8 cellular contexts compared by ENCODE assay signal in the genomic region with DNA sequence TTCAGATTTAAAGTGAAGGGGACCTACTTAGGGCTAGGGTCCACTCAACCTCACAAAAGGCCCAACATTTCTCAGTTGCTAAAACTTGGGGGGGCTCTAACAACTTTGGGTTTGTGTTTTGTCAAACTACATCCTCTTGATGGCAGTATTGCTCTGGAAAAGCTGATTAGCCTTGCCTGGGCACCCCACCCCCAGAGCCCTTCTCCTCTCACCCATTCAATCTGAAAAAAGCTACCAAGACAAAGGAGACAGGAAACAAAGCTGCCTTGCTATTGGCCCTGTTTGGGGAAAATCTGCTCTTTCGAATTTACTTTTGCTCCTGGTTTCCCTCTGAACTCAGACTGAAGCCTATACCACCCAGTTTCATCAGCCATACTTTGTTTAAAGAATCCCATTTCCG.
DNase-seq lines count a peak whose midpoint lies in the region; ATAC-seq and TF ChIP-seq lines count a peak whose summit lies in the region.

No MANE protein-coding gene starts in this region.

- no peaks in the 10 kb centered on the region for H3K27me3 ChIP-seq in left ventricle myocardium inferior (ENCODE audit: low read depth)

- no peak overlapping the region for H3K4me3 ChIP-seq in left ventricle myocardium inferior

- peak overlapping the region; percentile 67 for H3K4me3 Mint-ChIP-seq in activated naive CD4-positive, alpha-beta T cell treated with anti-CD3 and anti-CD28 coated beads, Interleukin-2, amount 10 ng/mL, durations not matched to agents 7 days and 5 days

- no peaks in the 10 kb centered on the region for H3K9me3 Mint-ChIP-seq in activated naive CD4-positive, alpha-beta T cell treated with anti-CD3 and anti-CD28 coated beads, Interleukin-2, amount 10 ng/mL, durations not matched to agents 7 days and 5 days

- H3K4me1 Mint-ChIP-seq in activated naive CD4-positive, alpha-beta T cell treated with anti-CD3 and anti-CD28 coated beads, Interleukin-2, amount 10 ng/mL, durations not matched to agents 7 days and 5 days = peaks cover 52% of the 10 kb centered on the region

- TF ChIP-seq CTCF in left ventricle myocardium inferior (IDR thresholded peaks at IDR 0.05; ENCODE audit: borderline replicate concordance) = no peak

- TF ChIP-seq POLR2A in GM18505 (IDR thresholded peaks at IDR 0.05; ENCODE audit: borderline replicate concordance, extremely low read depth, insufficient read depth, insufficient read length) = no peak

- H3K27ac ChIP-seq in left ventricle myocardium inferior (replicated peaks) = no peak overlapping the region

- H3K9me3 ChIP-seq in left ventricle myocardium inferior (replicated peaks) = no peaks in the 10 kb centered on the region

- peak overlapping the region; percentile 81 for H3K27ac Mint-ChIP-seq in activated naive CD4-positive, alpha-beta T cell treated with anti-CD3 and anti-CD28 coated beads, Interleukin-2, amount 10 ng/mL, durations not matched to agents 7 days and 5 days

- CTCF ChIA-PET in activated naive CD4-positive, alpha-beta T cell treated with anti-CD3 and anti-CD28 coated beads, Interleukin-2, amount 10 ng/mL, durations not matched to agents 7 days and 5 days (lab: Charles Lee) = interaction anchor here (0.8 to 3.6 kb wide), 15 partner anchors 9 to 1842 kb away, joined by 3 to 26 read pairs (median 4); no protein-coding TSS in a partner anchor

- no peaks in the 10 kb centered on the region for H3K4me1 ChIP-seq in left ventricle myocardium inferior

- ATAC-seq in GM18505 (IDR thresholded peaks at IDR 0.05; ENCODE audit: unreplicated experiment) (peak; percentile 47), HG02870 (IDR thresholded peaks at IDR 0.05; ENCODE audit: unreplicated experiment) (peak; percentile 81)

- H3K36me3 Mint-ChIP-seq in activated naive CD4-positive, alpha-beta T cell treated with anti-CD3 and anti-CD28 coated beads, Interleukin-2, amount 10 ng/mL, durations not matched to agents 7 days and 5 days = peaks cover 4% of the 10 kb centered on the region

- intact Hi-C loops in left ventricle myocardium inferior (cut with micrococcal nuclease) = no loop called here

- H3K36me3 ChIP-seq in left ventricle myocardium inferior = no peaks in the 10 kb centered on the region

- H3K27me3 Mint-ChIP-seq in activated naive CD4-positive, alpha-beta T cell treated with anti-CD3 and anti-CD28 coated beads, Interleukin-2, amount 10 ng/mL, durations not matched to agents 7 days and 5 days = no peaks in the 10 kb centered on the region

- DNase-seq in AML-193 (lab: John Stamatoyannopoulos, UW) (peak; percentile 51 to 63), NCI-H146 treated with DMSO at 0.1 percent for 48 hours (lab: John Stamatoyannopoulos, UW; ENCODE audit: unreplicated experiment) (peak; percentile 15), midbrain (lab: John Stamatoyannopoulos, UW) (peak; percentile 13), GM19238 (ENCODE audit: insufficient read length, low spot score) (no peak), left ventricle myocardium inferior (no peak)
- peak; percentile 75 for DNase-seq in activated naive CD4-positive, alpha-beta T cell treated with anti-CD3 and anti-CD28 coated beads, Interleukin-2, amount 10 ng/mL, durations not matched to agents 7 days and 5 days

Comparison
In these comparisons a context has a peak if more than half of its experiments do, and no peak if none do; other contexts are left out.
1. DNase-seq: peak in AML-193 (2 of 2), NCI-H146 treated with DMSO at 0.1 percent for 48 hours (single experiment), activated naive CD4-positive, alpha-beta T cell treated with anti-CD3 and anti-CD28 coated beads, Interleukin-2, amount 10 ng/mL, durations not matched to agents 7 days and 5 days (single experiment) and midbrain (single experiment); none in GM19238 (single experiment) and left ventricle myocardium inferior (single experiment).